8 cellular contexts compared by ENCODE assay signal in the genomic region with DNA sequence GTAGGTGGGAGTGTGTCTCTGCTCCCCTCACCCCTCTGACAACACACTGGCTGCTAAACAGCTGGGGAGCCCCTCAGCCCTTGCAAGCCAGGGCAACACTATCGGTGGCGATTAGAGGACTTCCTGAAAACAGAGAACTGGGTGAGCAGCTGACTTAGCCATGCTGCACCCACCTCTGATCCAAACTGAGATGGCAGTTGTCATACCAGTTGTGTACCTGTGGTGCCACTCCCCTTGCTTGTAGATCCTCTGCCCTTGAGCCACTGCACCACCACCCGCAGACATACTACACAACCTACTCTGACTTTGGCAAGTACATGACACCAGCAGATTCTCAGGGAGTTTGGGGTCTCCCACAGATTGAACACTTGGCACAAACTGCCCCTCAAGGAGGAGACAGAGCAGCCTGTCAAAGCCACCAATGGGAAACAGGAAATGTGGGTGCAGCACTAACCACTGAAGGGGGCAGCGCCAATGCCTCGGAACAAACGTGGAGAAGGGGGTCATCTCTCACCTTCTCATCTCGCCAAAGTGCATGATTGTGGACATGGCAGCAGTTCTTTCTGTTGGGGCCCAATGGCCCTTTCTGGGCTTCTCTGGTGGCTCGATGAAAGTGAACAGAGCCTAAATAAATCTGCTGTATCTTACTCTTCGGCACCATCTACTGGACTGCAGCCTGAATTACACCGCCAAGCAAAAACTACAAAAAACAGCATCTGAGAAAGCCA.
DNase-seq lines count a peak whose midpoint lies in the region; ATAC-seq and TF ChIP-seq lines count a peak whose summit lies in the region.

No MANE protein-coding gene starts in this region.

- H3K9ac ChIP-seq in SK-N-MC (ENCODE audit: insufficient read length): no peak overlapping the region

- peaks cover 3 to 29% (median 9%) of the 10 kb centered on the region in 9 donors for H3K9me3 Mint-ChIP-seq in naive thymus-derived CD8-positive, alpha-beta T cell

- TF ChIP-seq CTCF in HL-60 (IDR thresholded peaks at IDR 0.05; ENCODE audit: insufficient read depth, low read length) (peak; percentile 72), dorsolateral prefrontal cortex (IDR thresholded peaks at IDR 0.05 in 54 of 56, conservative IDR thresholded peaks at IDR 0.05 in 2 of 56; ENCODE audit: low read depth in 1 of 56, partially characterized antibody in 56 of 56) (peak in 54 of 56 donors; percentile 20 to 68 (median 48))

- no peaks in the 10 kb centered on the region for H3K27me3 ChIP-seq in HL-60 (ENCODE audit: insufficient read depth, poor library complexity, severe bottlenecking)
- H3K27me3 ChIP-seq in dorsolateral prefrontal cortex: no peaks in the 10 kb centered on the region

- no peaks in the 10 kb centered on the region for H3K9me3 ChIP-seq in SK-N-MC (ENCODE audit: low read depth, low read length)

- POLR2A ChIA-PET in naive thymus-derived CD8-positive, alpha-beta T cell (lab: Charles Lee): no interaction called here

- no peak overlapping the region for H3K4me3 Mint-ChIP-seq in naive thymus-derived CD8-positive, alpha-beta T cell

- peaks cover 3% of the 10 kb centered on the region; the same call in 1 of the 2 replicates for H3K36me3 ChIP-seq in SK-N-MC (ENCODE audit: insufficient read depth, low read length)

- peaks cover 23 to 34% (median 27%) of the 10 kb centered on the region in 3 donors for H3K36me3 Mint-ChIP-seq in naive thymus-derived CD8-positive, alpha-beta T cell

- peaks cover 0 to 7% (median 5%) of the 10 kb centered on the region in 4 donors for H3K4me1 Mint-ChIP-seq in naive thymus-derived CD8-positive, alpha-beta T cell

- intact Hi-C loops in dorsolateral prefrontal cortex (cut with DNase I): no loop called here

- ATAC-seq in naive thymus-derived CD8-positive, alpha-beta T cell: no peak

- no peak overlapping the region for H3K27ac ChIP-seq in HL-60 (replicated peaks)
- H3K27ac ChIP-seq in SK-N-MC: no peak overlapping the region
- H3K27ac ChIP-seq in dorsolateral prefrontal cortex: no peak overlapping the region

- H3K27ac Mint-ChIP-seq in naive thymus-derived CD8-positive, alpha-beta T cell: peak overlapping the region in 2 of 10 donors; percentile 17 to 32

- H3K4me3 ChIP-seq in HL-60 (replicated peaks; ENCODE audit: insufficient read depth, low read length): no peak overlapping the region
- no peak overlapping the region for H3K4me3 ChIP-seq in SK-N-MC
- H3K4me3 ChIP-seq in dorsolateral prefrontal cortex: no peak overlapping the region

- peak; percentile 19 for DNase-seq in activated naive CD4-positive, alpha-beta T cell treated with Interleukin-2 at 50 U/mL for 16 hours
- DNase-seq in activated naive CD4-positive, alpha-beta T cell (lab: John Stamatoyannopoulos, UW): no peak
- DNase-seq in HL-60 (ENCODE audit: low read depth in 1 of 2, low spot score in 1 of 2): peak; percentile 6 to 20
- peak; percentile 16 for DNase-seq in SK-N-MC (ENCODE audit: low read depth, low spot score)
- no peak for DNase-seq in dorsolateral prefrontal cortex
- DNase-seq in naive thymus-derived CD8-positive, alpha-beta T cell: peak in 6 of 10 donors; percentile 2 to 59 (median 7)
- no peak for DNase-seq in DMS153 (lab: John Stamatoyannopoulos, UW)
- DNase-seq in NCI-H128 (lab: John Stamatoyannopoulos, UW; ENCODE audit: unreplicated experiment): no peak

- no peaks in the 10 kb centered on the region for H3K27me3 Mint-ChIP-seq in naive thymus-derived CD8-positive, alpha-beta T cell

Comparison
In these comparisons a context has a peak if more than half of its experiments do, and no peak if none do; other contexts are left out.
1. DNase-seq: peak in activated naive CD4-positive, alpha-beta T cell treated with Interleukin-2 at 50 U/mL for 16 hours (single experiment), HL-60 (2 of 2), SK-N-MC (single experiment) and naive thymus-derived CD8-positive, alpha-beta T cell (6 of 10); none in activated naive CD4-positive, alpha-beta T cell (0 of 4), dorsolateral prefrontal cortex (0 of 10), DMS153 (single experiment) and NCI-H128 (single experiment).